In the genomic region with DNA sequence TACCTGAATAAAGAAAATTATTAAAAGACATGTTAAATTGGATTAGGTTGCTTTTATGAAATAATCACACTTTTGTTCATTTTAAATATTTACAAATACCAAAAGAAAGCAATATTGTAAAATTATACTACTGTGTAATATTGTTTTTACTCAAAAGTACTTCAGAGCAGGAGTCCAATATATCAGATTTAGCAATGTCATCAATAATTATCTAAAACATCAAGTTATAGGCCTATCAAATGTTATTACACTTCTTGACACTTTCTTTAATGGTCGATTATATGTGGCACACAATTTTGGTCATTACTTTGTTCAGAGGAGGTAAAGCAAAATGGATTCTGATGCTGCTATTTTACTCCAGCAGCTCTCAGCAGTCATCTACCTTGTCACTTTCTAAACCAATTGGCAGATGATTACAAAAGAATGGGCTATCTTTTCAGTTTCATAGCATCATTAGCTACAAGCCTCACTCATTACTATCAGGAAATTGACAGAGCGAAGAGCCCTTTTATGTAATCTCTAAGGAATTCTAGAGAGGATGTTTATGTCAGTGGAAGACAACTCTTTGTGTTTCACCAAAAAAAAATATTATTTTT, we compare ENCODE assay signal across 21 cellular contexts.
"Had no signal": no experiment of that assay in that cellular context is flagged by ENCODE, and none has a peak within 500 bp of the region (broad histone marks: within the 10 kb centered on the region; RNA-seq: fewer than 3 reads in every experiment).

No MANE protein-coding gene starts in this region.

- H3K27me3 ChIP-seq: foreskin keratinocyte, neutrophil, suprapubic skin, thyroid gland had no signal

- H3K4me1 ChIP-seq: foreskin keratinocyte, suprapubic skin, thyroid gland had no signal

- ATAC-seq: foreskin keratinocyte; naive thymus-derived CD4-positive, alpha-beta T cell; right cardiac atrium; stimulated activated effector memory CD8-positive, alpha-beta T cell treated with anti-CD3 and anti-CD28 coated beads, Interleukin-12 subunit alpha, Interleukin-12 subunit beta, amount 100 ng/mL, for 72 hours; stimulated activated naive CD8-positive, alpha-beta T cell treated with anti-CD3 and anti-CD28 coated beads, Interleukin-15, Interleukin-2, amounts not matched to agents 100 U/mL and 50 U/mL, for 24 hours had no signal

- H3K9me3 ChIP-seq: neutrophil, suprapubic skin, thyroid gland had no signal

- H3K36me3 ChIP-seq: neutrophil, suprapubic skin, thyroid gland had no signal

- H3K4me3 ChIP-seq: coronary artery, suprapubic skin, thyroid gland had no signal

- H3K27ac ChIP-seq: coronary artery, foreskin keratinocyte, neutrophil, suprapubic skin, thyroid gland had no signal

- FAIRE-seq: endothelial cell of umbilical vein, islet of Langerhans, urothelium cell line had no signal

- DNase-seq: effector CD4-positive, alpha-beta T cell; endodermal cell; erythroblast; foreskin keratinocyte; head of caudate nucleus; hippocampal formation; kidney glomerular epithelial cell; naive thymus-derived CD4-positive, alpha-beta T cell; nephron progenitor cell; right cardiac atrium; stimulated activated CD4-positive, alpha-beta T cell treated with anti-CD3 and anti-CD28 coated beads, Interleukin-4, amount 100 ng/mL, for 1 hour; stimulated activated CD8-positive, alpha-beta memory T cell treated with anti-CD3 and anti-CD28 coated beads, Interleukin-4, amount 100 ng/mL, for 48 hours; stimulated activated naive CD8-positive, alpha-beta T cell treated with anti-CD3 and anti-CD28 coated beads, Interleukin-15, Interleukin-2, amounts not matched to agents 100 U/mL and 50 U/mL, for 24 hours; thyroid gland had no signal
